In genomic region chr7:5867060-5867459, GRCh38 we compare ENCODE assay signal across 2 cellular contexts.
TF ChIP-seq lines count a peak whose summit lies in the region.

No MANE protein-coding gene starts in this region.

TF ChIP-seq in HepG2, 621 proteins besides CTCF, POLR2A, EP300 and RAD21:
- TF ChIP-seq ZNF121 (CRISPR knock-in tag; IDR thresholded peaks at IDR 0.05) (peak; percentile 55; the same call in 1 of the 2 replicates), KDM5A (IDR thresholded peaks at IDR 0.05; ENCODE audit: borderline replicate concordance, low read length) (no peak)

TF ChIP-seq in K562, 482 proteins besides CTCF, POLR2A, EP300 and RAD21:
- TF ChIP-seq RBM25 (IDR thresholded peaks at IDR 0.05; ENCODE audit: low read depth, low read length, severe bottlenecking) (peak; percentile 14), KAT2B (IDR thresholded peaks at IDR 0.05; ENCODE audit: low read depth, low read length) (no peak), ZNF121 (CRISPR knock-in tag; conservative IDR thresholded peaks at IDR 0.05) (peak; percentile 77), IRF1 (CRISPR knock-in tag; IDR thresholded peaks at IDR 0.05; ENCODE audit: borderline replicate concordance) (no peak), MAFK (IDR thresholded peaks at IDR 0.05; ENCODE audit: low read length) (no peak)
